7 cellular contexts compared by ENCODE assay signal in the genomic region with DNA sequence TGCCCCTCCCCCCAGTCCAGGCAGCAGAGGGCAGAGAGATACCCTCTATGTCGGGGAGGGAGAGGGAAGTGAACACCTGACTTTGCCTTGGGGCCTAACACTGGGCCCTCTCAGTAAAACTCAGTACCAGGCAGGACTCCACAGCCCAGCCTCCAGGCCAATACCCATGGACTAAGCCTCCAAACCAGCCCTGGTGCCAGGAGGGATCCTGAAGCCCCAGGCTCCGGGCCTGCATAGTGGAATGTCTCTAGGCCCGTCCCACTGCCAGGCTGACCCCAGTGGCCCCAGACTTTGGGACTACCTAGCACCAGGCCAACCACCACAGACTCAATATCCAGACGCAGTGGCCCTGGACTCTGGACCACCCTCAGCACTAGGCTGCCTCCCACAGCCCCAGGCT.
"Had no signal": no experiment of that assay in that cellular context is flagged by ENCODE, and none has a peak within 500 bp of the region (broad histone marks: within the 10 kb centered on the region; RNA-seq: fewer than 3 reads in every experiment).

No MANE protein-coding gene starts in this region.

- ATAC-seq: GM23338, HCT116, K562 had no signal

- H3K4me2 ChIP-seq: GM23338 had no signal

- H3K27ac Mint-ChIP-seq: GM23338, HFFc6 had no signal

- H3K9me3 ChIP-seq: HAP-1 had no signal

- H3K27ac ChIP-seq: HL-60 had no signal

- DNase-seq: HFFc6, IMR-90 had no signal

- H2AFZ ChIP-seq: GM23338 had no signal

- H3K4me3 Mint-ChIP-seq: GM23338, HFFc6 had no signal
